In the genomic region with DNA sequence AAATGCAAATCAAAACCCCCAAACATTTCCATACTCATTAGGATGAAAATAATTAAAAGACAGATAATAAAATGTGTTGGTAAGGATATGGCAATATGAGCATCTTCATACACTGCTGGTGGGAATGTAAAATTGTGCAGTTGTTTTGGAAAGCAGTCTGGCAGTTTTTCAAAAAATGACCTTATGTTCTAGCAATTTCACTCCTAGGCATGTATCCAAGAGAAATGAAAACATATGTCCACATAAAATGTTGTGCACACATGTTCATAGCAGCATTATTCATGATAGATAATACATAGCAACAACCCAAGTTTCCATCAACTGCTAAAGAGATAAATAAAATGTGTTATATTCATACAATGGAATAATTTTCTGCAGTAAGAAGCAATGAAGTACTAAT, we compare ENCODE assay signal across 28 cellular contexts. TPM values are rescaled to one million over a fixed set of nuclear protein-coding genes. Genes with fewer than 3 reads are reported as not detected.
A peak's percentile ranks its signal among the peaks of the same experiment; 100 is the strongest.
DNase-seq lines count a peak whose midpoint lies in the region; ATAC-seq and TF ChIP-seq lines count a peak whose summit lies in the region.
"Had no signal": no experiment of that assay in that cellular context is flagged by ENCODE, and none has a peak within 500 bp of the region (broad histone marks: within the 10 kb centered on the region; RNA-seq: fewer than 3 reads in every experiment).

No MANE protein-coding gene starts in this region.

- TF ChIP-seq CTCF in choroid plexus epithelial cell (conservative IDR thresholded peaks at IDR 0.05; ENCODE audit: low read depth, low read length) = no peak
- TF ChIP-seq CTCF in fibroblast of villous mesenchyme (IDR thresholded peaks at IDR 0.05; ENCODE audit: insufficient read depth, low read depth, low read length) = no peak

- peak; percentile 46 for DNase-seq in EH (ENCODE audit: low read depth)
- peak; percentile 3 for DNase-seq in M059J (ENCODE audit: low read depth)
- DNase-seq in choroid plexus epithelial cell (ENCODE audit: low read depth) = peak; percentile 77
- DNase-seq in fibroblast of villous mesenchyme (ENCODE audit: low read depth) = peak; percentile 33
- no peak for DNase-seq in activated naive CD4-positive, alpha-beta T cell treated with anti-CD3 and anti-CD28 coated beads, Interleukin-2, amount 50 U/mL, for 16 hours
- no peak for DNase-seq in NCI-H510A (lab: John Stamatoyannopoulos, UW)
- no peak for DNase-seq in NCI-H2107 (lab: John Stamatoyannopoulos, UW)
- DNase-seq: activated CD4-positive, alpha-beta T cell treated with anti-CD3 and anti-CD28 coated beads for 4 hours; activated gamma-delta T cell treated with Interleukin-2 at 50 U/mL for 16 hours; activated T-cell treated with anti-CD3 and anti-CD28 coated beads, Interleukin-2, amount 50 U/mL, for 24 hours; COR-L47; dorsolateral prefrontal cortex; gastrocnemius medialis; hippocampal formation; immature natural killer cell; left ventricle myocardium superior; NCI-H1105; NCI-H2081; NCI-H510A treated with DMSO at 0.1 percent for 48 hours; nephron progenitor cell; SJCRH30; stimulated activated CD4-positive, alpha-beta T cell treated with anti-CD3 and anti-CD28 coated beads, Interleukin-4, amount 100 ng/mL, for 1 hour; stimulated activated naive B cell treated with anti-CD40 and anti-IgM and Interleukin-4, amounts not matched to agents 10 μg/mL and 1 μg/mL and 100 μg/mL, for 72 hours; T-helper 1 cell; testis had no signal

- H3K4me3 ChIP-seq in choroid plexus epithelial cell (ENCODE audit: low read depth, low read length) (no peak overlapping the region), fibroblast of villous mesenchyme (ENCODE audit: low read depth, low read length) (no peak overlapping the region)
- H3K4me3 ChIP-seq: cardiac muscle cell, dorsolateral prefrontal cortex, gastrocnemius medialis, right atrium auricular region, SJCRH30, testis had no signal

- no peak for ATAC-seq in activated CD4-positive, CD25-positive, alpha-beta regulatory T cell treated with anti-CD3 and anti-CD28 coated beads, Interleukin-2, amount 50 U/mL, for 24 hours
- ATAC-seq: gastrocnemius medialis; left ventricle myocardium superior; stimulated activated naive B cell treated with anti-CD40 and anti-IgM and Interleukin-4, amounts not matched to agents 10 μg/mL and 1 μg/mL and 100 μg/mL, for 72 hours had no signal

RNA-seq across cellular contexts. Expression of a gene that starts 14.7 kb away (rescaled TPM):
- 9.3 and 22.3 TPM in 2 replicates for total RNA-seq in M059J (2014; rRNA removed; shearing (Covaris generic))
- 13.5 and 15.5 TPM in 2 replicates for total RNA-seq in fibroblast of villous mesenchyme

RNA-seq across cellular contexts. Expression of a gene that starts 23.0 kb away (rescaled TPM):
- 3.8 and 8.6 TPM in 2 replicates for total RNA-seq in M059J (2014; rRNA removed; shearing (Covaris generic))
- total RNA-seq in fibroblast of villous mesenchyme = 4.8 and 6.9 TPM in 2 replicates

RNA-seq across cellular contexts. Expression of a gene that starts 46.2 kb away (rescaled TPM):
- total RNA-seq in M059J (2014; rRNA removed; shearing (Covaris generic)) = 0.27 and 0.52 TPM in 2 replicates
- 2.6 and 2.9 TPM in 2 replicates for total RNA-seq in fibroblast of villous mesenchyme

Comparison
In these comparisons a context has a peak if more than half of its experiments do, and no peak if none do; other contexts are left out.
1. DNase-seq: peak in EH (single experiment), M059J (single experiment), choroid plexus epithelial cell (single experiment) and fibroblast of villous mesenchyme (single experiment); none in activated naive CD4-positive, alpha-beta T cell treated with anti-CD3 and anti-CD28 coated beads, Interleukin-2, amount 50 U/mL, for 16 hours (single experiment), NCI-H510A (single experiment) and NCI-H2107 (single experiment).